ENCODE assay signal across 1 cellular context in the genomic region with DNA sequence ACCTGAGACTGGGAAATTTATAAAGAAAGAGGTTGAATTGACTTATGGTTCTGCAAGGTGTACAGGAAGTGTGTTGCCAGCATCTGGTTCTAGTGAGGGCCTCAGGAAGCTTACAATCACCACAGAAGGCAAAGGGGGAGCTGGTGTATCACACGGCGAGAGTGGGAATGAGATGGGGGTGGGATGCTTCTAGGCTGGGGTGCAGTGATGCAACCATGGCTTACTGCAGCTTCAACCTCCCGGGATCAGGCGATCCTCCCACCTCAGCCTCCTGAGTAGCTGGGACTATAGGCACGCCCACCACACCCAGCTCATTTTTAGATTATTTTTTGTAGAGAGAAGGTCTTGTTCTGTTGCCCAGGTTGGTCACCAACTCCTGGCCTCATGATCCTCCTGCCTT.
TF ChIP-seq lines count a peak whose summit lies in the region.

No MANE protein-coding gene starts in this region.

TF ChIP-seq in WTC11, 78 proteins besides CTCF, POLR2A, EP300 and RAD21:
- TF ChIP-seq ZNF138 (CRISPR knock-in tag; conservative IDR thresholded peaks at IDR 0.05) (no peak), SMAD4 (CRISPR knock-in tag; IDR thresholded peaks at IDR 0.05) (no peak), NFE2L1 (CRISPR knock-in tag; IDR thresholded peaks at IDR 0.05) (no peak), KAT7 (CRISPR knock-in tag; IDR thresholded peaks at IDR 0.05; ENCODE audit: borderline replicate concordance) (no peak), ZBTB21 (CRISPR knock-in tag; IDR thresholded peaks at IDR 0.05; ENCODE audit: borderline replicate concordance) (no peak), ATF1 (CRISPR knock-in tag; IDR thresholded peaks at IDR 0.05) (no peak)
- TF ChIP-seq, protein P1, sequence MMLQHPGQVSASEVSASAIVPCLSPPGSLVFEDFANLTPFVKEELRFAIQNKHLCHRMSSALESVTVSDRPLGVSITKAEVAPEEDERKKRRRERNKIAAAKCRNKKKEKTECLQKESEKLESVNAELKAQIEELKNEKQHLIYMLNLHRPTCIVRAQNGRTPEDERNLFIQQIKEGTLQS (CRISPR knock-in tag; conservative IDR thresholded peaks at IDR 0.05): no peak
- TF ChIP-seq, protein P2, sequence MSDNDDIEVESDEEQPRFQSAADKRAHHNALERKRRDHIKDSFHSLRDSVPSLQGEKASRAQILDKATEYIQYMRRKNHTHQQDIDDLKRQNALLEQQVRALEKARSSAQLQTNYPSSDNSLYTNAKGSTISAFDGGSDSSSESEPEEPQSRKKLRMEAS (CRISPR knock-in tag; IDR thresholded peaks at IDR 0.05): no peak
- TF ChIP-seq, protein P3, sequence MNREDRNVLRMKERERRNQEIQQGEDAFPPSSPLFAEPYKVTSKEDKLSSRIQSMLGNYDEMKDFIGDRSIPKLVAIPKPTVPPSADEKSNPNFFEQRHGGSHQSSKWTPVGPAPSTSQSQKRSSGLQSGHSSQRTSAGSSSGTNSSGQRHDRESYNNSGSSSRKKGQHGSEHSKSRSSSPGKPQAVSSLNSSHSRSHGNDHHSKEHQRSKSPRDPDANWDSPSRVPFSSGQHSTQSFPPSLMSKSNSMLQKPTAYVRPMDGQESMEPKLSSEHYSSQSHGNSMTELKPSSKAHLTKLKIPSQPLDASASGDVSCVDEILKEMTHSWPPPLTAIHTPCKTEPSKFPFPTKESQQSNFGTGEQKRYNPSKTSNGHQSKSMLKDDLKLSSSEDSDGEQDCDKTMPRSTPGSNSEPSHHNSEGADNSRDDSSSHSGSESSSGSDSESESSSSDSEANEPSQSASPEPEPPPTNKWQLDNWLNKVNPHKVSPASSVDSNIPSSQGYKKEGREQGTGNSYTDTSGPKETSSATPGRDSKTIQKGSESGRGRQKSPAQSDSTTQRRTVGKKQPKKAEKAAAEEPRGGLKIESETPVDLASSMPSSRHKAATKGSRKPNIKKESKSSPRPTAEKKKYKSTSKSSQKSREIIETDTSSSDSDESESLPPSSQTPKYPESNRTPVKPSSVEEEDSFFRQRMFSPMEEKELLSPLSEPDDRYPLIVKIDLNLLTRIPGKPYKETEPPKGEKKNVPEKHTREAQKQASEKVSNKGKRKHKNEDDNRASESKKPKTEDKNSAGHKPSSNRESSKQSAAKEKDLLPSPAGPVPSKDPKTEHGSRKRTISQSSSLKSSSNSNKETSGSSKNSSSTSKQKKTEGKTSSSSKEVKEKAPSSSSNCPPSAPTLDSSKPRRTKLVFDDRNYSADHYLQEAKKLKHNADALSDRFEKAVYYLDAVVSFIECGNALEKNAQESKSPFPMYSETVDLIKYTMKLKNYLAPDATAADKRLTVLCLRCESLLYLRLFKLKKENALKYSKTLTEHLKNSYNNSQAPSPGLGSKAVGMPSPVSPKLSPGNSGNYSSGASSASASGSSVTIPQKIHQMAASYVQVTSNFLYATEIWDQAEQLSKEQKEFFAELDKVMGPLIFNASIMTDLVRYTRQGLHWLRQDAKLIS (CRISPR knock-in tag; IDR thresholded peaks at IDR 0.05; ENCODE audit: borderline replicate concordance): no peak
- TF ChIP-seq, protein P4, sequence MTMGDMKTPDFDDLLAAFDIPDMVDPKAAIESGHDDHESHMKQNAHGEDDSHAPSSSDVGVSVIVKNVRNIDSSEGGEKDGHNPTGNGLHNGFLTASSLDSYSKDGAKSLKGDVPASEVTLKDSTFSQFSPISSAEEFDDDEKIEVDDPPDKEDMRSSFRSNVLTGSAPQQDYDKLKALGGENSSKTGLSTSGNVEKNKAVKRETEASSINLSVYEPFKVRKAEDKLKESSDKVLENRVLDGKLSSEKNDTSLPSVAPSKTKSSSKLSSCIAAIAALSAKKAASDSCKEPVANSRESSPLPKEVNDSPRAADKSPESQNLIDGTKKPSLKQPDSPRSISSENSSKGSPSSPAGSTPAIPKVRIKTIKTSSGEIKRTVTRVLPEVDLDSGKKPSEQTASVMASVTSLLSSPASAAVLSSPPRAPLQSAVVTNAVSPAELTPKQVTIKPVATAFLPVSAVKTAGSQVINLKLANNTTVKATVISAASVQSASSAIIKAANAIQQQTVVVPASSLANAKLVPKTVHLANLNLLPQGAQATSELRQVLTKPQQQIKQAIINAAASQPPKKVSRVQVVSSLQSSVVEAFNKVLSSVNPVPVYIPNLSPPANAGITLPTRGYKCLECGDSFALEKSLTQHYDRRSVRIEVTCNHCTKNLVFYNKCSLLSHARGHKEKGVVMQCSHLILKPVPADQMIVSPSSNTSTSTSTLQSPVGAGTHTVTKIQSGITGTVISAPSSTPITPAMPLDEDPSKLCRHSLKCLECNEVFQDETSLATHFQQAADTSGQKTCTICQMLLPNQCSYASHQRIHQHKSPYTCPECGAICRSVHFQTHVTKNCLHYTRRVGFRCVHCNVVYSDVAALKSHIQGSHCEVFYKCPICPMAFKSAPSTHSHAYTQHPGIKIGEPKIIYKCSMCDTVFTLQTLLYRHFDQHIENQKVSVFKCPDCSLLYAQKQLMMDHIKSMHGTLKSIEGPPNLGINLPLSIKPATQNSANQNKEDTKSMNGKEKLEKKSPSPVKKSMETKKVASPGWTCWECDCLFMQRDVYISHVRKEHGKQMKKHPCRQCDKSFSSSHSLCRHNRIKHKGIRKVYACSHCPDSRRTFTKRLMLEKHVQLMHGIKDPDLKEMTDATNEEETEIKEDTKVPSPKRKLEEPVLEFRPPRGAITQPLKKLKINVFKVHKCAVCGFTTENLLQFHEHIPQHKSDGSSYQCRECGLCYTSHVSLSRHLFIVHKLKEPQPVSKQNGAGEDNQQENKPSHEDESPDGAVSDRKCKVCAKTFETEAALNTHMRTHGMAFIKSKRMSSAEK (CRISPR knock-in tag; IDR thresholded peaks at IDR 0.05; ENCODE audit: borderline replicate concordance): no peak
- TF ChIP-seq, protein P5, sequence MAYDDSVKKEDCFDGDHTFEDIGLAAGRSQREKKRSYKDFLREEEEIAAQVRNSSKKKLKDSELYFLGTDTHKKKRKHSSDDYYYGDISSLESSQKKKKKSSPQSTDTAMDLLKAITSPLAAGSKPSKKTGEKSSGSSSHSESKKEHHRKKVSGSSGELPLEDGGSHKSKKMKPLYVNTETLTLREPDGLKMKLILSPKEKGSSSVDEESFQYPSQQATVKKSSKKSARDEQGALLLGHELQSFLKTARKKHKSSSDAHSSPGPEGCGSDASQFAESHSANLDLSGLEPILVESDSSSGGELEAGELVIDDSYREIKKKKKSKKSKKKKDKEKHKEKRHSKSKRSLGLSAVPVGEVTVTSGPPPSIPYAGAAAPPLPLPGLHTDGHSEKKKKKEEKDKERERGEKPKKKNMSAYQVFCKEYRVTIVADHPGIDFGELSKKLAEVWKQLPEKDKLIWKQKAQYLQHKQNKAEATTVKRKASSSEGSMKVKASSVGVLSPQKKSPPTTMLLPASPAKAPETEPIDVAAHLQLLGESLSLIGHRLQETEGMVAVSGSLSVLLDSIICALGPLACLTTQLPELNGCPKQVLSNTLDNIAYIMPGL (CRISPR knock-in tag; IDR thresholded peaks at IDR 0.05): no peak
- TF ChIP-seq, protein P6, sequence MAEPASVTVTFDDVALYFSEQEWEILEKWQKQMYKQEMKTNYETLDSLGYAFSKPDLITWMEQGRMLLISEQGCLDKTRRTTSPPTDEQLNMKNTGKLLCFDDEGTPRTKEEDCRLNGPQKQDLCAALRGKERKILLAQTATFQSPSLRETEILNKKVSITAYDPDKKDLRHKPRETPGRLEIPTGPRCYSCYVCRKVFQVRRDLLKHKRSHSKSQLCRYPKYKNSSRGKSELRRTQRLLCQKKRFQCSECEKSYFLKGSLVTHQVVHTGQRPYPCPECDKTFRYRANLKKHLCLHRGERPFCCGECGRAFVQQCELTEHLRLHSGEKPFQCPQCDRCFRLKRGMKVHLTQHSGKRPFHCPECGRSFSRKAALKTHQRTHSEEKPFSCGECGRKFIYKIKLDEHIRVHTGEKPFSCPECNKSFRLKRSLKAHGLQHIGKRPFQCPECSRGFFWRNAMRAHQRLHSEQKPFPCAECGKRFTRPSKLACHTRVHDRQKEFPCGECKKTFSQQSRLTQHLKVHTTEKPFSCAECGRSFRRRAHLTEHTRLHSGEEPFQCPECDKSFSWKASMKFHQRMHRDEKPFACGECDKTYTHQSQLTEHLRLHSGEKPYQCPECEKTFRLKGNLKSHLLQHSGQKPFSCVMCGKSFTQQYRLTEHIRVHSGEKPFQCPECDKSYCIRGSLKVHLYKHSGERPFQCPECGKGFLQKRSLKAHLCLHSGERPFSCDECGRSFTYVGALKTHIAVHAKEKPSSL (CRISPR knock-in tag; conservative IDR thresholded peaks at IDR 0.05): no peak
- TF ChIP-seq, protein P7, sequence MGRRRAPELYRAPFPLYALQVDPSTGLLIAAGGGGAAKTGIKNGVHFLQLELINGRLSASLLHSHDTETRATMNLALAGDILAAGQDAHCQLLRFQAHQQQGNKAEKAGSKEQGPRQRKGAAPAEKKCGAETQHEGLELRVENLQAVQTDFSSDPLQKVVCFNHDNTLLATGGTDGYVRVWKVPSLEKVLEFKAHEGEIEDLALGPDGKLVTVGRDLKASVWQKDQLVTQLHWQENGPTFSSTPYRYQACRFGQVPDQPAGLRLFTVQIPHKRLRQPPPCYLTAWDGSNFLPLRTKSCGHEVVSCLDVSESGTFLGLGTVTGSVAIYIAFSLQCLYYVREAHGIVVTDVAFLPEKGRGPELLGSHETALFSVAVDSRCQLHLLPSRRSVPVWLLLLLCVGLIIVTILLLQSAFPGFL (CRISPR knock-in tag; IDR thresholded peaks at IDR 0.05; ENCODE audit: borderline replicate concordance): no peak
- TF ChIP-seq, protein P8, sequence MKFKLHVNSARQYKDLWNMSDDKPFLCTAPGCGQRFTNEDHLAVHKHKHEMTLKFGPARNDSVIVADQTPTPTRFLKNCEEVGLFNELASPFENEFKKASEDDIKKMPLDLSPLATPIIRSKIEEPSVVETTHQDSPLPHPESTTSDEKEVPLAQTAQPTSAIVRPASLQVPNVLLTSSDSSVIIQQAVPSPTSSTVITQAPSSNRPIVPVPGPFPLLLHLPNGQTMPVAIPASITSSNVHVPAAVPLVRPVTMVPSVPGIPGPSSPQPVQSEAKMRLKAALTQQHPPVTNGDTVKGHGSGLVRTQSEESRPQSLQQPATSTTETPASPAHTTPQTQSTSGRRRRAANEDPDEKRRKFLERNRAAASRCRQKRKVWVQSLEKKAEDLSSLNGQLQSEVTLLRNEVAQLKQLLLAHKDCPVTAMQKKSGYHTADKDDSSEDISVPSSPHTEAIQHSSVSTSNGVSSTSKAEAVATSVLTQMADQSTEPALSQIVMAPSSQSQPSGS (CRISPR knock-in tag; IDR thresholded peaks at IDR 0.05; ENCODE audit: borderline replicate concordance, low read depth): no peak
- TF ChIP-seq, protein P9, sequence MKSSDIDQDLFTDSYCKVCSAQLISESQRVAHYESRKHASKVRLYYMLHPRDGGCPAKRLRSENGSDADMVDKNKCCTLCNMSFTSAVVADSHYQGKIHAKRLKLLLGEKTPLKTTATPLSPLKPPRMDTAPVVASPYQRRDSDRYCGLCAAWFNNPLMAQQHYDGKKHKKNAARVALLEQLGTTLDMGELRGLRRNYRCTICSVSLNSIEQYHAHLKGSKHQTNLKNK (CRISPR knock-in tag; IDR thresholded peaks at IDR 0.05): no peak
TF ChIP-seq in WTC11: peak in this region for 0.
